In genomic region chrX:28625223-28625622, GRCh38 we compare ENCODE assay signal across 16 cellular contexts. TPM values are rescaled to one million over a fixed set of nuclear protein-coding genes. Genes with fewer than 3 reads are reported as not detected.
DNase-seq lines count a peak whose midpoint lies in the region; ATAC-seq and TF ChIP-seq lines count a peak whose summit lies in the region.
"Had no signal": no experiment of that assay in that cellular context is flagged by ENCODE, and none has a peak within 500 bp of the region (broad histone marks: within the 10 kb centered on the region; RNA-seq: fewer than 3 reads in every experiment).

No MANE protein-coding gene starts in this region.

- no peaks in the 10 kb centered on the region for H3K79me2 ChIP-seq in GM23338 (replicated peaks; ENCODE audit: insufficient read depth)

- H4K20me1 ChIP-seq in GM23338 (replicated peaks; ENCODE audit: insufficient read depth), result no peaks in the 10 kb centered on the region

- no peaks in the 10 kb centered on the region for H3K36me3 Mint-ChIP-seq in GM23338 (ENCODE audit: low read depth)
- H3K36me3 Mint-ChIP-seq in WTC11, result no peaks in the 10 kb centered on the region

- peaks cover 80% of the 10 kb centered on the region for H3K27me3 ChIP-seq in GM23338 (ENCODE audit: insufficient read depth)
- H3K27me3 ChIP-seq: SJCRH30 had no signal

- H3K27ac ChIP-seq in GM23338 (ENCODE audit: low read depth), result no peak overlapping the region
- H3K27ac ChIP-seq: RWPE1, SJCRH30 had no signal

- H3K27ac Mint-ChIP-seq in GM23338 (no peak overlapping the region), WTC11 (no peak overlapping the region)

- peaks cover 6% of the 10 kb centered on the region for H3K4me1 ChIP-seq in GM23338 (ENCODE audit: insufficient read depth)
- H3K4me1 ChIP-seq: SJCRH30 had no signal

- POLR2A ChIA-PET in WTC11 (lab: Charles Lee), result no interaction called here

- H3K4me1 Mint-ChIP-seq in GM23338, result peaks cover 28% of the 10 kb centered on the region
- H3K4me1 Mint-ChIP-seq in WTC11, result peaks cover 23% of the 10 kb centered on the region

- TF ChIP-seq CTCF in GM23338 (conservative IDR thresholded peaks at IDR 0.05; ENCODE audit: low read depth in 2 of 2) (no peak), WTC11 (IDR thresholded peaks at IDR 0.05) (no peak)

- DNase-seq in GM23338 (ENCODE audit: low spot score), result peak; percentile 63
- peak; percentile 74 for DNase-seq in NCI-H1417 treated with DMSO at 0.1 percent for 48 hours (lab: John Stamatoyannopoulos, UW)
- peak; percentile 15 for DNase-seq in WTC11 (ENCODE audit: low spot score)
- peak; percentile 58 for DNase-seq in iPS-NIHi7 (ENCODE audit: extremely low spot score)
- no peak for DNase-seq in NCI-H2227 treated with DMSO at 0.1 percent for 48 hours (lab: John Stamatoyannopoulos, UW)
- no peak for DNase-seq in kidney tubule cell (ENCODE audit: low spot score)
- DNase-seq in NOMO-1 treated with DMSO at 0.1 percent for 48 hours (lab: John Stamatoyannopoulos, UW; ENCODE audit: unreplicated experiment), result no peak
- DNase-seq: ACHN, AML-193, NCI-H1436 treated with DMSO at 0.1 percent for 48 hours, NCI-H2081, NCI-H526, PC-3, SJCRH30 had no signal

- CTCF ChIA-PET in WTC11 (lab: Charles Lee), result interaction anchor here (0.8 to 1.6 kb wide), 2 partner anchors 34 to 854 kb away, joined by 4 to 6 read pairs; no protein-coding TSS in a partner anchor

- H3K9me3 Mint-ChIP-seq in GM23338, result no peaks in the 10 kb centered on the region
- H3K9me3 Mint-ChIP-seq in WTC11, result no peaks in the 10 kb centered on the region

- no peaks in the 10 kb centered on the region for H3K36me3 ChIP-seq in GM23338 (ENCODE audit: insufficient read depth)
- H3K36me3 ChIP-seq: SJCRH30 had no signal

- ATAC-seq in GM23338 (peak; percentile 100), WTC11 (peak; percentile 99)
- ATAC-seq: K562, PC-3 had no signal

- H3K27me3 Mint-ChIP-seq in GM23338 (ENCODE audit: insufficient read depth, low read depth, poor library complexity) (peaks cover 34% of the 10 kb centered on the region), WTC11 (ENCODE audit: low read depth) (peaks cover 97% of the 10 kb centered on the region)

- no peak overlapping the region for H3K4me2 ChIP-seq in GM23338

- no peak overlapping the region for H3K4me3 ChIP-seq in GM23338
- H3K4me3 ChIP-seq: K562, SJCRH30 had no signal

- H3K9me2 ChIP-seq in GM23338 (ENCODE audit: insufficient read depth), result no peaks in the 10 kb centered on the region

- no peak overlapping the region for H3K4me3 Mint-ChIP-seq in GM23338
- H3K4me3 Mint-ChIP-seq in WTC11, result no peak overlapping the region

- no peaks in the 10 kb centered on the region for H3F3A ChIP-seq in GM23338 (replicated peaks; ENCODE audit: low read depth)

- no peak overlapping the region for H2AFZ ChIP-seq in GM23338

TF ChIP-seq in GM23338, 12 proteins besides CTCF, POLR2A, EP300 and RAD21 (continues in another document):
- no peak for TF ChIP-seq EZH2phosphoT487 (IDR thresholded peaks at IDR 0.05; ENCODE audit: unreplicated experiment)

TF ChIP-seq in WTC11, 78 proteins besides CTCF, POLR2A, EP300 and RAD21:
- no peak for TF ChIP-seq RELA (CRISPR knock-in tag; IDR thresholded peaks at IDR 0.05; ENCODE audit: borderline replicate concordance)
- peak; percentile 33; the same call in 1 of the 2 replicates for TF ChIP-seq FOXK1 (CRISPR knock-in tag; IDR thresholded peaks at IDR 0.05)

RNA-seq across cellular contexts. Expression of gene IL1RAPL1, which starts 38.0 kb away (rescaled TPM):
- total RNA-seq in GM23338 (2014; rRNA removed; shearing (Covaris generic)), result 0.23 and 0.49 TPM in 2 replicates
- 0.18 TPM in 1 of 2 replicates, not detected in the other for polyA plus RNA-seq in GM23338 (2016; fragmentation: Nextera tagmentation; extraction: Ambion mirVana)
- total RNA-seq in WTC11 (2021), result 0.09 to 0.16 TPM (median 0.13 TPM) in 3 replicates
- total RNA-seq: SJCRH30 had no signal

Comparison
In these comparisons a context has a peak if more than half of its experiments do, and no peak if none do; other contexts are left out.
1. DNase-seq: peak in GM23338 (single experiment), NCI-H1417 treated with DMSO at 0.1 percent for 48 hours (single experiment), WTC11 (single experiment) and iPS-NIHi7 (single experiment); none in NCI-H2227 treated with DMSO at 0.1 percent for 48 hours (single experiment), kidney tubule cell (single experiment) and NOMO-1 treated with DMSO at 0.1 percent for 48 hours (single experiment).